10 cellular contexts compared by ENCODE assay signal in the genomic region with DNA sequence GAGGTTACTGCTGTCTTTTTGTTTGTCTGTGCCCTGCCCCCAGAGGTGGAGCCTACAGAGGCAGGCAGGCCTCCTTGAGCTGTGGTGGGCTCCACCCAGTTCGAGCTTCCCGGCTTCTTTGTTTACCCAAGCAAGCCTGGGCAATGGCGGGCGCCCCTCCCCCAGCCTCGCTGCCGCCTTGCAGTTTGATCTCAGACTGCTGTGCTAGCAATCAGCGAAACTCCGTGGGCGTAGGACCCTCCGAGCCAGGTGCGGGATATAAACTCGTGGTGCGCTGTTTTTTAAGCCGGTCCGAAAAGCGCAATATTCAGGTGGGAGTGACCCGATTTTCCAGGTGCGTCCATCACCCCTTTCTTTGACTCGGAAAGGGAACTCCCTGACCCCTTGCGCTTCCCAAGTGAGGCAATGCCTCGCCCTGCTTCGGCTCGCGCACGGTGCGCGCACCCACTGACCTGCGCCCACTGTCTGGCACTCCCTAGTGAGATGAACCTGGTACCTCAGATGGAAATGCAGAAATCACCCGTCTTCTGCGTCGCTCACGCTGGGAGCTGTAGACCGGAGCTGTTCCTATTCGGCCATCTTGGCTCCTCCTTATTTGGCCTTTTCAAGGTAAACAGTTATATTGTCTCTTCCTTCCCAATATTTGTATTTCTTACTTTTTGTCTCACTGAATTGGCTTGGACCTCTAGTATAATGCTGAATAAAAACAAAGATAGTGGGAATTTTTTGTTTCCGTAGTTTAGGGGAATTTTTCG. TPM values are rescaled to one million over a fixed set of nuclear protein-coding genes. Genes with fewer than 3 reads are reported as not detected.
DNase-seq lines count a peak whose midpoint lies in the region; TF ChIP-seq lines count a peak whose summit lies in the region.
"Not testable (repeated sequence)": the region's sequence is repeated elsewhere in the genome, so short reads cannot be mapped to it uniquely, and the experiment has no call there.
"Had no signal": no experiment of that assay in that cellular context is flagged by ENCODE, and none has a peak within 500 bp of the region (broad histone marks: within the 10 kb centered on the region; RNA-seq: fewer than 3 reads in every experiment).

No MANE protein-coding gene starts in this region.

- not testable (repeated sequence) for H3K36me3 ChIP-seq in H7 (replicated peaks; ENCODE audit: control insufficient read depth, insufficient read depth, low read length); HUES64 (ENCODE audit: insufficient read depth, low read length); neural progenitor cell

- not testable (repeated sequence) for H3K9ac ChIP-seq in HUES64 (ENCODE audit: low read depth, low read length); neural progenitor cell

- H3K79me2 ChIP-seq in neural progenitor cell (ENCODE audit: low read depth): not testable (repeated sequence)

- H3K9me3 ChIP-seq in HUES64 (ENCODE audit: insufficient read depth, low read depth, low read length); neural progenitor cell (ENCODE audit: low read depth): not testable (repeated sequence)

- H3K4me3 Mint-ChIP-seq in chondrocyte (ENCODE audit: unreplicated experiment): peak overlapping the region; percentile 6
- not testable (repeated sequence) for H3K4me3 Mint-ChIP-seq in neural progenitor cell

- not testable (repeated sequence) for H3K27ac ChIP-seq in HUES64 (ENCODE audit: low read depth, low read length); neural progenitor cell

- H4K20me1 ChIP-seq in neural progenitor cell (ENCODE audit: low read depth): not testable (repeated sequence)

- not testable (repeated sequence) for H3K9me3 Mint-ChIP-seq in chondrocyte (ENCODE audit: low read depth); neural progenitor cell

- not testable (repeated sequence) for H3K36me3 Mint-ChIP-seq in chondrocyte (ENCODE audit: low read depth); neural progenitor cell

- DNase-seq in DMS53 (lab: John Stamatoyannopoulos, UW) (peak; percentile 62), NCI-H510A (lab: John Stamatoyannopoulos, UW) (peak; percentile 14), SHP77 treated with DMSO at 0.1 percent for 48 hours (lab: John Stamatoyannopoulos, UW) (peak; percentile 1)
- not testable (repeated sequence) for DNase-seq in H7; chondrocyte (ENCODE audit: low spot score); neural progenitor cell (ENCODE audit: low spot score)

- H3K4me3 ChIP-seq in H7 (ENCODE audit: insufficient read depth, low read depth, low read length) (peak overlapping the region; percentile 26), HUES64 (ENCODE audit: low read length) (peak overlapping the region; percentile 34; the same call in 1 of the 2 replicates), neural progenitor cell (peak overlapping the region; percentile 4)

- not testable (repeated sequence) for H3K4me1 Mint-ChIP-seq in chondrocyte (ENCODE audit: low read depth); neural progenitor cell

- not testable (repeated sequence) for H3K27me3 ChIP-seq in H7 (ENCODE audit: control insufficient read depth, insufficient read depth, low read length); HUES64 (ENCODE audit: insufficient read depth, low read length); neural progenitor cell

- not testable (repeated sequence) for H3K4me1 ChIP-seq in HUES64 (ENCODE audit: insufficient read depth, low read length); neural progenitor cell

- H3K4me2 ChIP-seq in neural progenitor cell: not testable (repeated sequence)

- not testable (repeated sequence) for H3F3A ChIP-seq in neural progenitor cell (ENCODE audit: low read depth)

- H3K27me3 Mint-ChIP-seq in chondrocyte (ENCODE audit: low read depth); neural progenitor cell (ENCODE audit: insufficient read depth, low read depth): not testable (repeated sequence)

- TF ChIP-seq CTCF in chondrocyte (IDR thresholded peaks at IDR 0.05); neural progenitor cell (IDR thresholded peaks at IDR 0.05): not testable (repeated sequence)

- H2AFZ ChIP-seq in neural progenitor cell (replicated peaks): not testable (repeated sequence)

- not testable (repeated sequence) for H3K27ac Mint-ChIP-seq in chondrocyte (ENCODE audit: unreplicated experiment); neural progenitor cell

- 79% methylated on average over 22 of the region's 36 CpGs for WGBS in HUES64

RNA-seq across cellular contexts. Expression of a gene that starts 37.9 kb away (rescaled TPM):
- total RNA-seq in H7 (2014; rRNA removed; shearing (Covaris generic)): 13.4 and 17.8 TPM in 2 replicates
- polyA plus RNA-seq in HUES64 (2013, experiment 1 of 2): 14.6 TPM
- polyA plus RNA-seq in HUES64 (2013, experiment 2 of 2): 14.6 TPM
- total RNA-seq in chondrocyte: 2.8 to 3.9 TPM (median 3.5 TPM) in 3 replicates
- total RNA-seq in neural progenitor cell (ENCODE audit: low replicate concordance): 9.6 and 9.9 TPM in 2 replicates
- total RNA-seq: CD4-positive, alpha-beta T cell had no signal
- polyA plus RNA-seq: BJ, IgD-negative memory B cell had no signal
